In the genomic region with DNA sequence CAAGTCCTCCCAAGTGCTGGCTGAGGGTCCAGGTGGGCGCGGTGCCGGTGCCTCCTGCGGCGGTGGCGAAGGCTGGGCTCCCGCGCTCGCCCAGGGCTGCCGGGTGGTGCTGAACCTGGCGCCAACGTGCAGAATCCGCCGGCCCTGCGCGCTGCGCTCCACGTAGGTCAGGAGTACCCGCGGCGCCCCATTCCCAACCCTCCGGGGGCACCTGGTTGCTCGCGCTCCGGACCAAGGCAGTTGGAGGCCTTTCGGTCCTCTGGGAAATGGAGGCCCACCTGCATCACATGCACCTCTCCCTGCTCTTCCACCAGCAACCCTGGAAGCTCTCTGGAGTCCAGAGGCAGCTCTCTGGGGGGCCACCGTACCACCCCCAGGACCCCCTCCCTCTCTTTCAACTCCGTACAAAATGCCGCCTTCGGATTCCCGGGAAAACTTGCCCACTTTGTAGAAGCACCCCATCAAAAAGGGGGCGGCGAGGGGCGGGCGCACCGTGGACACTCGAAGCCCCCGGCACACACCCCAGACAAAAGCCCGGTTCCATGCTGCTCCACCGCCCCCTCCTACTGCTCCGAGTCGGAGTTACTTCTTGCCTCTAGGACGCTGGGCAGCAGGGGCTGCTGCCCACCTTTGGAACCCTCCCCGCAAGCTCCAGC, we compare ENCODE assay signal across 9 cellular contexts. TPM values are rescaled to one million over a fixed set of nuclear protein-coding genes. Genes with fewer than 3 reads are reported as not detected.
A peak's percentile ranks its signal among the peaks of the same experiment; 100 is the strongest.
DNase-seq lines count a peak whose midpoint lies in the region; ATAC-seq and TF ChIP-seq lines count a peak whose summit lies in the region.
"Had no signal": no experiment of that assay in that cellular context is flagged by ENCODE, and none has a peak within 500 bp of the region (broad histone marks: within the 10 kb centered on the region; RNA-seq: fewer than 3 reads in every experiment).

No MANE protein-coding gene starts in this region.

- H4K20me1 ChIP-seq in BLaER1 treated with 17β-estradiol and CSF1 and Interleukin-3, amounts not matched to agents 10 nM and 100 nM = no peaks in the 10 kb centered on the region

- H3K9me3 Mint-ChIP-seq in chondrocyte (ENCODE audit: low read depth) (no peaks in the 10 kb centered on the region), natural killer cell (no peaks in the 10 kb centered on the region)
- H3K9me3 Mint-ChIP-seq: IgD-negative memory B cell had no signal

- peak overlapping the region; percentile 44 to 79 (median 65); a peak in 20 of 22 replicates for H3K27ac ChIP-seq in BLaER1 treated with 17β-estradiol and CSF1 and Interleukin-3, amounts not matched to agents 10 nM and 100 nM
- H3K27ac ChIP-seq in right lobe of liver (no peak overlapping the region), upper lobe of left lung (peak overlapping the region in 1 of 4 donors; percentile 59)

- H3K4me1 Mint-ChIP-seq in chondrocyte (ENCODE audit: low read depth) (peaks cover 4% of the 10 kb centered on the region), natural killer cell (no peaks in the 10 kb centered on the region)

- H3K9ac ChIP-seq in BLaER1 treated with 17β-estradiol and CSF1 and Interleukin-3, amounts not matched to agents 10 nM and 100 nM = peak overlapping the region; percentile 71 to 87 (median 80)

- peak overlapping the region; percentile 65 to 77 (median 70) for H3K4me3 ChIP-seq in BLaER1 treated with 17β-estradiol and CSF1 and Interleukin-3, amounts not matched to agents 10 nM and 100 nM
- H3K4me3 ChIP-seq in right lobe of liver = peak overlapping the region; percentile 40 to 51 (median 44)
- peak overlapping the region; percentile 34 to 65 (median 56) for H3K4me3 ChIP-seq in upper lobe of left lung

- TF ChIP-seq POLR2A in right lobe of liver (IDR thresholded peaks at IDR 0.05) (no peak), upper lobe of left lung (IDR thresholded peaks at IDR 0.05) (no peak)

- H3K36me3 ChIP-seq in BLaER1 treated with 17β-estradiol and CSF1 and Interleukin-3, amounts not matched to agents 10 nM and 100 nM = no peaks in the 10 kb centered on the region
- H3K36me3 ChIP-seq in right lobe of liver = no peaks in the 10 kb centered on the region
- no peaks in the 10 kb centered on the region for H3K36me3 ChIP-seq in upper lobe of left lung

- H3K4me2 ChIP-seq in BLaER1 treated with 17β-estradiol and CSF1 and Interleukin-3, amounts not matched to agents 10 nM and 100 nM = peak overlapping the region; percentile 81 to 97 (median 92)

- TF ChIP-seq CTCF in chondrocyte (IDR thresholded peaks at IDR 0.05) (no peak), right lobe of liver (IDR thresholded peaks at IDR 0.05) (no peak), upper lobe of left lung (IDR thresholded peaks at IDR 0.05) (no peak), natural killer cell (IDR thresholded peaks at IDR 0.05) (no peak)

- H3K9me3 ChIP-seq in BLaER1 treated with 17β-estradiol and CSF1 and Interleukin-3, amounts not matched to agents 10 nM and 100 nM (replicated peaks in 1 of 11) = peaks cover 0 to 28% (median 8%) of the 10 kb centered on the region in 11 experiments; a peak in 13 of 22 replicates
- H3K9me3 ChIP-seq in right lobe of liver (no peaks in the 10 kb centered on the region), upper lobe of left lung (no peaks in the 10 kb centered on the region)

- peaks cover 30 to 48% (median 46%) of the 10 kb centered on the region in 11 experiments for H3K27me3 ChIP-seq in BLaER1 treated with 17β-estradiol and CSF1 and Interleukin-3, amounts not matched to agents 10 nM and 100 nM
- H3K27me3 ChIP-seq in right lobe of liver (peaks cover 0 to 8% of the 10 kb centered on the region in 2 donors), upper lobe of left lung (peaks cover 0 to 15% (median 1%) of the 10 kb centered on the region in 4 donors)

- H3K4me3 Mint-ChIP-seq in chondrocyte (ENCODE audit: unreplicated experiment) = peak overlapping the region; percentile 72
- H3K4me3 Mint-ChIP-seq in natural killer cell = no peak overlapping the region

- peaks cover 0 to 10% (median 7%) of the 10 kb centered on the region in 10 experiments; a peak in 14 of 20 replicates for H3K4me1 ChIP-seq in BLaER1 treated with 17β-estradiol and CSF1 and Interleukin-3, amounts not matched to agents 10 nM and 100 nM
- H3K4me1 ChIP-seq in right lobe of liver (no peaks in the 10 kb centered on the region), upper lobe of left lung (peaks cover 10 to 21% (median 14%) of the 10 kb centered on the region in 4 donors)

- 0% methylated on average over 7 of the region's 44 CpGs for WGBS in right lobe of liver (ENCODE audit: insufficient coverage, low coverage, low lambda C conversion rate, missing lambda C conversion rate)
- WGBS in upper lobe of left lung, 2 donors = 1% methylated on average over 39 of the region's 44 CpGs; no CpG with 5 or more reads in 1 of the 2 donors

- ATAC-seq in GM21390 (IDR thresholded peaks at IDR 0.05; ENCODE audit: unreplicated experiment) (peak; percentile 32), right lobe of liver (peak; percentile 45 to 47 (median 46)), upper lobe of left lung (ENCODE audit: low FRiP score in 2 of 2) (peak; percentile 27 to 56), natural killer cell (no peak)

- TF ChIP-seq EP300 in upper lobe of left lung (IDR thresholded peaks at IDR 0.05) = no peak

- DNase-seq in NCI-H345 (lab: John Stamatoyannopoulos, UW) = peak; percentile 10
- no peak for DNase-seq in chondrocyte (ENCODE audit: low spot score)
- DNase-seq in right lobe of liver = peak in 2 of 3 donors; percentile 25 to 58
- peak; percentile 39 to 86 for DNase-seq in upper lobe of left lung
- no peak for DNase-seq in activated naive CD4-positive, alpha-beta T cell treated with Interleukin-2 at 50 U/mL for 16 hours
- DNase-seq in natural killer cell = no peak

- H3K36me3 Mint-ChIP-seq in chondrocyte (ENCODE audit: low read depth) (no peaks in the 10 kb centered on the region), natural killer cell (no peaks in the 10 kb centered on the region)
- H3K36me3 Mint-ChIP-seq: IgD-negative memory B cell had no signal

- H3K27ac Mint-ChIP-seq in chondrocyte (ENCODE audit: unreplicated experiment) (no peak overlapping the region), natural killer cell (no peak overlapping the region)
- H3K27ac Mint-ChIP-seq: IgD-negative memory B cell had no signal

- intact Hi-C loops in right lobe of liver (cut with DNase I) = no loop called here
- intact Hi-C loops in natural killer cell (cut with micrococcal nuclease) = no loop called here

- H3K27me3 Mint-ChIP-seq in chondrocyte (ENCODE audit: low read depth) (peaks cover 26% of the 10 kb centered on the region), natural killer cell (ENCODE audit: low read depth in 2 of 2) (peaks cover 28 to 37% of the 10 kb centered on the region in 2 donors)

RNA-seq across cellular contexts. Expression of a gene that starts 0.7 kb away (rescaled TPM):
- 1.00 to 1.5 TPM (median 1.2 TPM) in 3 replicates for total RNA-seq in chondrocyte
- total RNA-seq in right lobe of liver = 1 to 10 TPM in 2 of 6 experiments, under 1 TPM in 2, not detected in 2; 0.42 to 1.2 (median 0.89) TPM
- 1 to 10 TPM in 3 of 6 donors, under 1 TPM in 1, not detected in 2; 0.79 to 1.1 (median 1.1) TPM for total RNA-seq in upper lobe of left lung
- total RNA-seq in natural killer cell = not detected

RNA-seq across cellular contexts. Expression of a gene that starts 44.3 kb away (rescaled TPM):
- total RNA-seq in chondrocyte (not detected in 3 replicates), right lobe of liver (not detected), upper lobe of left lung (under 1 TPM in 1 of 6 donors, not detected in 5; 0.91 TPM), natural killer cell (not detected)

Comparison
In these comparisons a context has a peak if more than half of its experiments do, and no peak if none do; other contexts are left out.
1. H3K27ac ChIP-seq: peak in BLaER1 treated with 17β-estradiol and CSF1 and Interleukin-3, amounts not matched to agents 10 nM and 100 nM (11 of 11); none in right lobe of liver (0 of 3).
2. ATAC-seq: peak in GM21390 (single experiment), right lobe of liver (4 of 4) and upper lobe of left lung (2 of 2); none in natural killer cell (0 of 3).
3. DNase-seq: peak in NCI-H345 (single experiment), right lobe of liver (2 of 3) and upper lobe of left lung (2 of 2); none in chondrocyte (single experiment), activated naive CD4-positive, alpha-beta T cell treated with Interleukin-2 at 50 U/mL for 16 hours (single experiment) and natural killer cell (single experiment).
4. Peak in every context shown above with its lines, with median percentiles within 50 percentile points of each other: H3K4me3 ChIP-seq.